ENCODE assay signal across 12 cellular contexts in the genomic region with DNA sequence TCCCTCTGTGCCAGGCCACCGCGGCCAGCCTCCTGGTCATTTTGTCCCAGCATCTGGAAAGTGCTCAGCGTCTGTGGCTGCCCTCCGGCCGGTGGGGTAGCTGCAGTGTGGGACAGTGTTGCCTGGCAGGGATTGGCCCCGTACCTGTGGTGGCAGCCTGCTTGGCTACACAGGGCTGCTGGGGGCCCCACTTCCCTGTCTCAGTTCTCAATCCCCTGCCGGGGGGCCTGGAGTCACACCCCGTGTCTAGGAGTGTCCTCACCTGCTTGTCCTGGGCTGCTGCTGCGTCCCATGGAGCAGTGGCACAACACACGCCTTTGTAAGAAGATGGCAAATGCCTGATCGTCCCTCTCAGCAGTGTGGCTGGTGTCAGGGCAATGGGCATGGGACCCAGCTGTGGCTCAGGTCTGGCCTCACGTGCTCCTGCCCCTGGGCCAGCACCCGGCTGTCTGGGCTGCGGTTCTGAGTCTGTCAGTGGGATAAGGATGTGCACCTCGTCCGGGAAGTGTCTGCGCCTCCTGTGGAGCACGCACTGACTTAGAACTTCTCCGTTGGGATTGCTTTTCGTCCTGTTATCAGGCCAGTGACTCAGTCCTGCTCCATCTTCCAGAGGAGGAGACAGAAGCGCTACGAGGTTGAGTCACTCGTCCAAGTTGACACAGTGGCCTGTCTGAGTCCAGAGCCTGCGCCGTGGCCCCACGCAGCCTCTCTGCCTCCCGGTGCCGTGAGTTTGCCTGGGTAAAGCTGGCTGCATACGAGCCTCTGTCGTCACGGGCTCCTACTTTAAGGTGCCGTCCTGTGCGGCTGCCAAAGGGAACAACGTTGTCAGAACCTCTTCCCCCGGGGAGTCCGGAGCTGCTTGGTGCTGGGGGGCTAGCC. TPM values are rescaled to one million over a fixed set of nuclear protein-coding genes. Genes with fewer than 3 reads are reported as not detected.
DNase-seq lines count a peak whose midpoint lies in the region; ATAC-seq and TF ChIP-seq lines count a peak whose summit lies in the region.
"Had no signal": no experiment of that assay in that cellular context is flagged by ENCODE, and none has a peak within 500 bp of the region (broad histone marks: within the 10 kb centered on the region; RNA-seq: fewer than 3 reads in every experiment).

No MANE protein-coding gene starts in this region.

- no peak for TF ChIP-seq CTCF in sigmoid colon (IDR thresholded peaks at IDR 0.05)
- TF ChIP-seq CTCF in glutamatergic neuron (IDR thresholded peaks at IDR 0.05; ENCODE audit: partially characterized antibody, unreplicated experiment) = no peak
- no peak for TF ChIP-seq CTCF in OCI-LY7 (conservative IDR thresholded peaks at IDR 0.05; ENCODE audit: low read length)

- no peak overlapping the region for H3K4me3 Mint-ChIP-seq in glutamatergic neuron (ENCODE audit: unreplicated experiment)
- H3K4me3 Mint-ChIP-seq: activated CD8-positive, alpha-beta T cell treated with anti-CD3 and anti-CD28 coated beads for 36 hours; stimulated activated naive B cell treated with anti-CD40 and anti-IgM and Interleukin-4, amounts not matched to agents 10 μg/mL and 1 μg/mL and 100 μg/mL, for 72 hours had no signal

- ATAC-seq in Right ventricle myocardium superior (ENCODE audit: poor library complexity) = peak; percentile 38
- ATAC-seq in HG03378 (IDR thresholded peaks at IDR 0.05; ENCODE audit: unreplicated experiment) = no peak
- ATAC-seq: activated CD8-positive, alpha-beta T cell treated with anti-CD3 and anti-CD28 coated beads for 36 hours; stimulated activated naive B cell treated with anti-CD40 and anti-IgM and Interleukin-4, amounts not matched to agents 10 μg/mL and 1 μg/mL and 100 μg/mL, for 72 hours had no signal

- H3F3A ChIP-seq in GM23248 (ENCODE audit: insufficient read depth) = no peaks in the 10 kb centered on the region

- WGBS in GM23248 (ENCODE audit: low coverage in 1 of 2, low lambda C conversion rate in 2 of 2, missing lambda C conversion rate in 2 of 2), 2 experiments = 73 to 75% methylated on average over 36 of the region's 36 CpGs
- WGBS in sigmoid colon, 2 donors = 91 to 92% methylated on average over 36 of the region's 36 CpGs

- H3K4me3 ChIP-seq in GM23248 (no peak overlapping the region), SJSA1 (no peak overlapping the region), sigmoid colon (no peak overlapping the region), OCI-LY7 (ENCODE audit: low read depth, low read length, poor library complexity, severe bottlenecking) (no peak overlapping the region)
- H3K4me3 ChIP-seq: ascending aorta had no signal

- intact Hi-C loops in Right ventricle myocardium superior (cut with DNase I) = no loop called here
- intact Hi-C loops in sigmoid colon (cut with DNase I) = no loop called here
- intact Hi-C loops in OCI-LY7 (cut with micrococcal nuclease; ENCODE audit: unreplicated experiment) = no loop called here

- H3K79me2 ChIP-seq in GM23248 (ENCODE audit: insufficient read depth) (no peaks in the 10 kb centered on the region), OCI-LY7 (ENCODE audit: insufficient read depth, low read depth, low read length) (no peaks in the 10 kb centered on the region)

- H3K36me3 ChIP-seq in GM23248 (ENCODE audit: low read depth) = no peaks in the 10 kb centered on the region
- H3K36me3 ChIP-seq in SJSA1 = no peaks in the 10 kb centered on the region
- H3K36me3 ChIP-seq in sigmoid colon = no peaks in the 10 kb centered on the region
- no peaks in the 10 kb centered on the region for H3K36me3 ChIP-seq in OCI-LY7 (ENCODE audit: insufficient read depth, low read length)
- H3K36me3 ChIP-seq: ascending aorta had no signal

- H3K36me3 Mint-ChIP-seq in glutamatergic neuron (ENCODE audit: unreplicated experiment) = peaks cover 5% of the 10 kb centered on the region

- peaks cover 30% of the 10 kb centered on the region; the same call in 1 of the 2 replicates for H3K27me3 ChIP-seq in GM23248 (replicated peaks; ENCODE audit: insufficient read depth)
- H3K27me3 ChIP-seq in SJSA1 (replicated peaks) = 0 out of 2 replicates have a peak, but pooled peaks cover 5% of the 10 kb centered on the region
- H3K27me3 ChIP-seq in sigmoid colon = peaks cover 0 to 13% (median 6%) of the 10 kb centered on the region in 3 donors
- H3K27me3 ChIP-seq: ascending aorta had no signal

- in situ Hi-C loops in GM23248 (cut with MboI) = no loop called here

- H3K4me2 ChIP-seq in GM23248 (ENCODE audit: unreplicated experiment) = no peak overlapping the region
- H3K4me2 ChIP-seq in OCI-LY7 (ENCODE audit: low read length) = no peak overlapping the region

- H3K27ac ChIP-seq in GM23248 (no peak overlapping the region), SJSA1 (peak overlapping the region; percentile 23; the same call in 1 of the 2 replicates), sigmoid colon (no peak overlapping the region), OCI-LY7 (ENCODE audit: low read depth, low read length, poor library complexity, severe bottlenecking) (no peak overlapping the region)
- H3K27ac ChIP-seq: ascending aorta had no signal

- TF ChIP-seq EP300 in sigmoid colon (IDR thresholded peaks at IDR 0.05) = no peak

- no TSS peak for BruUV-seq in OCI-LY7 (replicated peaks; lab: Mats Ljungman, UMichigan)

- peaks cover 7% of the 10 kb centered on the region for H3K9me3 Mint-ChIP-seq in glutamatergic neuron (ENCODE audit: unreplicated experiment)
- H3K9me3 Mint-ChIP-seq: activated CD8-positive, alpha-beta T cell treated with anti-CD3 and anti-CD28 coated beads for 36 hours had no signal

- no peaks in the 10 kb centered on the region for H3K4me1 Mint-ChIP-seq in glutamatergic neuron (ENCODE audit: low read depth, unreplicated experiment)

- H3K27ac Mint-ChIP-seq in glutamatergic neuron (ENCODE audit: unreplicated experiment) = no peak overlapping the region
- H3K27ac Mint-ChIP-seq: activated CD8-positive, alpha-beta T cell treated with anti-CD3 and anti-CD28 coated beads for 36 hours; stimulated activated naive B cell treated with anti-CD40 and anti-IgM and Interleukin-4, amounts not matched to agents 10 μg/mL and 1 μg/mL and 100 μg/mL, for 72 hours had no signal

- H4K20me1 ChIP-seq in GM23248 (ENCODE audit: insufficient read depth) (no peaks in the 10 kb centered on the region), OCI-LY7 (ENCODE audit: insufficient read depth, low read length) (no peaks in the 10 kb centered on the region)

- H3K4me1 ChIP-seq in GM23248 (ENCODE audit: insufficient read depth) = no peaks in the 10 kb centered on the region
- H3K4me1 ChIP-seq in SJSA1 (replicated peaks) = peaks cover 12% of the 10 kb centered on the region
- no peaks in the 10 kb centered on the region for H3K4me1 ChIP-seq in sigmoid colon
- no peaks in the 10 kb centered on the region for H3K4me1 ChIP-seq in OCI-LY7 (ENCODE audit: insufficient read depth, low read length, poor library complexity, severe bottlenecking)
- H3K4me1 ChIP-seq: ascending aorta had no signal

- CTCF ChIA-PET in OCI-LY7 (lab: Charles Lee; ENCODE audit: unreplicated experiment) = no interaction called here

- DNase-seq in GM23248 = peak; percentile 50
- peak; percentile 60 to 84 for DNase-seq in SJSA1 (ENCODE audit: low read depth in 1 of 2, low spot score in 2 of 2)
- peak; percentile 36 for DNase-seq in Right ventricle myocardium superior
- DNase-seq in sigmoid colon = peak; percentile 48
- DNase-seq in DMS153 (lab: John Stamatoyannopoulos, UW) = no peak
- DNase-seq in glutamatergic neuron = no peak
- no peak for DNase-seq in OCI-LY7 (ENCODE audit: low spot score)
- DNase-seq: activated CD8-positive, alpha-beta T cell treated with anti-CD3 and anti-CD28 coated beads for 36 hours; stimulated activated naive B cell treated with anti-CD40 and anti-IgM and Interleukin-4, amounts not matched to agents 10 μg/mL and 1 μg/mL and 100 μg/mL, for 72 hours had no signal

- H2AFZ ChIP-seq in GM23248 (no peak overlapping the region), OCI-LY7 (ENCODE audit: low read length) (no peak overlapping the region)

- H3K9ac ChIP-seq in GM23248 = no peak overlapping the region

- no peak for TF ChIP-seq POLR2A in sigmoid colon (IDR thresholded peaks at IDR 0.05)

- peaks cover 5% of the 10 kb centered on the region for H3K27me3 Mint-ChIP-seq in glutamatergic neuron (ENCODE audit: unreplicated experiment)

- POLR2A ChIA-PET in OCI-LY7 (lab: Charles Lee) = interaction anchor here (0.5 kb wide), 1 partner anchor 402 kb away, joined by 3 read pairs; no protein-coding TSS in a partner anchor

- no peaks in the 10 kb centered on the region for H3K9me2 ChIP-seq in GM23248 (ENCODE audit: insufficient read depth)
- H3K9me2 ChIP-seq in OCI-LY7 (ENCODE audit: insufficient read depth, low read length) = no peaks in the 10 kb centered on the region

- no peaks in the 10 kb centered on the region for H3K9me3 ChIP-seq in GM23248 (ENCODE audit: low read depth)
- no peaks in the 10 kb centered on the region for H3K9me3 ChIP-seq in SJSA1 (replicated peaks)
- H3K9me3 ChIP-seq in sigmoid colon = no peaks in the 10 kb centered on the region
- H3K9me3 ChIP-seq in OCI-LY7 (ENCODE audit: low read length) = no peaks in the 10 kb centered on the region
- H3K9me3 ChIP-seq: ascending aorta had no signal

RNA-seq across cellular contexts. Expression of a gene that starts 41.0 kb away (rescaled TPM):
- not detected in 2 replicates for total RNA-seq in GM23248 (2014; rRNA removed; shearing (Covaris generic))
- polyA plus RNA-seq in GM23248 (2016; fragmentation: Nextera tagmentation; extraction: Ambion mirVana) (not detected in 2 replicates), sigmoid colon (not detected)
- not detected in 2 replicates for total RNA-seq in SJSA1 (2014; rRNA removed; shearing (Covaris generic))
- total RNA-seq in Right ventricle myocardium superior (not detected), sigmoid colon (not detected), glutamatergic neuron (ENCODE audit: unreplicated experiment) (not detected), OCI-LY7 (2022) (not detected in 2 replicates)
- total RNA-seq in OCI-LY7 (2014; rRNA removed; shearing (Covaris generic)) = not detected in 2 replicates
- total RNA-seq: activated CD8-positive, alpha-beta T cell treated with anti-CD3 and anti-CD28 coated beads for 36 hours; ascending aorta; lung microvascular endothelial cell had no signal

Comparison
In these comparisons a context has a peak if more than half of its experiments do, and no peak if none do; other contexts are left out.
1. DNase-seq: peak in GM23248 (single experiment), SJSA1 (2 of 2), Right ventricle myocardium superior (single experiment) and sigmoid colon (single experiment); none in DMS153 (single experiment), glutamatergic neuron (single experiment) and OCI-LY7 (single experiment).